ENCODE assay signal across 16 cellular contexts in the genomic region with DNA sequence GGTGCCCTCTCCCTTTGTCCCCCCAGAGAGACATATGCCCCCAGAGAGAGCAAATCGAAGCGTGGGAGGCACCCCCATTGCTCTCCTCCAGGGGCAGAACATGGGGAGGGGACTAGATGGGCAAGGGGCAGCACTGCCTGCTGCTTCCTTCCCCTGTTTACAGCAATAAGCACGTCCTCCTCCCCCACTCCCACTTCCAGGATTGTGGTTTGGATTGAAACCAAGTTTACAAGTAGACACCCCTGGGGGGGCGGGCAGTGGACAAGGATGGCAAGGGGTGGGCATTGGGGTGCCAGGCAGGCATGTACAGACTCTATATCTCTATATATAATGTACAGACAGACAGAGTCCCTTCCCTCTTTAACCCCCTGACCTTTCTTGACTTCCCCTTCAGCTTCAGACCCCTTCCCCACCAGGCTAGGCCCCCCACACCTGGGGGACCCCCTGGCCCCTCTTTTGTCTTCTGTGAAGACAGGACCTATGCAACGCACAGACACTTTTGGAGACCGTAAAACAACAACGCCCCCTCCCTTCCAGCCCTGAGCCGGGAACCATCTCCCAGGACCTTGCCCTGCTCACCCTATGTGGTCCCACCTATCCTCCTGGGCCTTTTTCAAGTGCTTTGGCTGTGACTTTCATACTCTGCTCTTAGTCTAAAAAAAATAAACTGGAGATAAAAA. TPM values are rescaled to one million over a fixed set of nuclear protein-coding genes. Genes with fewer than 3 reads are reported as not detected.
A peak's percentile ranks its signal among the peaks of the same experiment; 100 is the strongest.
DNase-seq lines count a peak whose midpoint lies in the region; ATAC-seq and TF ChIP-seq lines count a peak whose summit lies in the region.
"Had no signal": no experiment of that assay in that cellular context is flagged by ENCODE, and none has a peak within 500 bp of the region (broad histone marks: within the 10 kb centered on the region; RNA-seq: fewer than 3 reads in every experiment).

No MANE protein-coding gene starts in this region.

- no peak overlapping the region for H3K14ac ChIP-seq in mesenchymal stem cell (ENCODE audit: low read length in 2 of 2)

- H3K27me3 Mint-ChIP-seq in T-helper 17 cell: peaks cover 13% of the 10 kb centered on the region

- no peak for ATAC-seq in T-helper 17 cell
- ATAC-seq in HG02623 (IDR thresholded peaks at IDR 0.05; ENCODE audit: unreplicated experiment): no peak

- H3K4me3 Mint-ChIP-seq in T-helper 17 cell: peak overlapping the region; percentile 96
- H3K4me3 Mint-ChIP-seq: HFFc6 had no signal

- H2BK5ac ChIP-seq in mesenchymal stem cell (ENCODE audit: low read depth, low read length, poor library complexity, severe bottlenecking): no peak overlapping the region

- no peak overlapping the region for H2BK15ac ChIP-seq in mesenchymal stem cell (ENCODE audit: low read depth, poor library complexity, severe bottlenecking)

- H3K4ac ChIP-seq in mesenchymal stem cell (ENCODE audit: low read depth in 1 of 2, low read length in 2 of 2): no peak overlapping the region

- no peak overlapping the region for H4K91ac ChIP-seq in mesenchymal stem cell (ENCODE audit: low read length)

- H3K4me2 ChIP-seq in BLaER1: peak overlapping the region; percentile 100
- no peak overlapping the region for H3K4me2 ChIP-seq in mesenchymal stem cell (ENCODE audit: low read length, poor library complexity, severe bottlenecking)

- peak overlapping the region; percentile 48 for H4K8ac ChIP-seq in mesenchymal stem cell (ENCODE audit: low read length)

- DNase-seq in GM20000 (ENCODE audit: low spot score) (no peak), T-helper 17 cell (no peak), mesenchymal stem cell (no peak), NCI-H2227 treated with DMSO at 0.1 percent for 48 hours (lab: John Stamatoyannopoulos, UW) (no peak), NCI-H1417 (lab: John Stamatoyannopoulos, UW) (no peak), tibial artery (no peak)
- DNase-seq: activated CD4-positive, alpha-beta T cell treated with anti-CD3 and anti-CD28 coated beads for 48 hours; foreskin melanocyte; HFFc6; naive B cell; psoas muscle; stomach; T-helper 9 cell had no signal

- no peak overlapping the region for H2AK5ac ChIP-seq in mesenchymal stem cell (ENCODE audit: low read length, severe bottlenecking)

- intact Hi-C loops in tibial artery (cut with DNase I; ENCODE audit: low total_unique reads): no loop called here

- H3K4me3 ChIP-seq in BLaER1 (peak overlapping the region; percentile 75), mesenchymal stem cell (ENCODE audit: insufficient read depth in 1 of 2, low read depth in 1 of 2, low read length in 2 of 2) (no peak overlapping the region), tibial artery (no peak overlapping the region)
- H3K4me3 ChIP-seq: GM12878, psoas muscle had no signal

- peaks cover 26% of the 10 kb centered on the region for H4K20me1 ChIP-seq in BLaER1

- no peaks in the 10 kb centered on the region for H3K36me3 Mint-ChIP-seq in T-helper 17 cell (ENCODE audit: low read depth)
- H3K36me3 Mint-ChIP-seq: naive B cell had no signal

- H3K27ac ChIP-seq in BLaER1 (peak overlapping the region; percentile 79), mesenchymal stem cell (ENCODE audit: low read length, poor library complexity, severe bottlenecking) (no peak overlapping the region), tibial artery (no peak overlapping the region)
- H3K27ac ChIP-seq: psoas muscle had no signal

- TF ChIP-seq CTCF in GM20000 (IDR thresholded peaks at IDR 0.05; ENCODE audit: extremely low read depth, missing control alignments) (peak; percentile 15), tibial artery (IDR thresholded peaks at IDR 0.05) (no peak)

- H3K9me3 ChIP-seq in BLaER1 (no peaks in the 10 kb centered on the region), T-helper 17 cell (ENCODE audit: control insufficient read depth, low read length, poor library complexity, severe bottlenecking) (no peaks in the 10 kb centered on the region), mesenchymal stem cell (ENCODE audit: control insufficient read depth, low read length) (no peaks in the 10 kb centered on the region), tibial artery (no peaks in the 10 kb centered on the region)
- H3K9me3 ChIP-seq: psoas muscle, stomach had no signal

- no peak overlapping the region for H2BK120ac ChIP-seq in mesenchymal stem cell (ENCODE audit: low read depth, low read length)

- H3K27me3 ChIP-seq in BLaER1 (peaks cover 20% of the 10 kb centered on the region), mesenchymal stem cell (ENCODE audit: control insufficient read depth in 1 of 2, insufficient read depth in 1 of 2, low read length in 2 of 2) (peaks cover 24 to 35% of the 10 kb centered on the region in 2 experiments), tibial artery (peaks cover 0 to 29% of the 10 kb centered on the region in 2 donors)

- peak overlapping the region; percentile 91 for H3K27ac Mint-ChIP-seq in T-helper 17 cell
- H3K27ac Mint-ChIP-seq: HFFc6 had no signal

- H3K36me3 ChIP-seq in BLaER1: no peaks in the 10 kb centered on the region
- peaks cover 0 to 4% of the 10 kb centered on the region in 2 experiments for H3K36me3 ChIP-seq in mesenchymal stem cell (ENCODE audit: control insufficient read depth in 1 of 2, insufficient read depth in 2 of 2, low read depth in 1 of 2, low read length in 2 of 2)
- no peaks in the 10 kb centered on the region for H3K36me3 ChIP-seq in tibial artery
- H3K36me3 ChIP-seq: stomach had no signal

- no peak overlapping the region for H3K18ac ChIP-seq in mesenchymal stem cell (ENCODE audit: low read depth in 1 of 2, low read length in 2 of 2)

- H3K4me1 Mint-ChIP-seq in T-helper 17 cell: peaks cover 35% of the 10 kb centered on the region

- no peaks in the 10 kb centered on the region for H3K79me1 ChIP-seq in mesenchymal stem cell (replicated peaks; ENCODE audit: low read length, poor library complexity, severe bottlenecking)

- H2AFZ ChIP-seq in mesenchymal stem cell (ENCODE audit: low read depth, low read length): no peak overlapping the region

- H2BK12ac ChIP-seq in mesenchymal stem cell (ENCODE audit: low read length in 2 of 2): peak overlapping the region in 1 of 2 experiments; percentile 4

- H3K9ac ChIP-seq in BLaER1 (peak overlapping the region; percentile 72), mesenchymal stem cell (ENCODE audit: low read length) (no peak overlapping the region)

- H3K4me1 ChIP-seq in BLaER1 (peaks cover 62% of the 10 kb centered on the region), mesenchymal stem cell (ENCODE audit: control insufficient read depth, insufficient read depth, low read depth, low read length) (peaks cover 39% of the 10 kb centered on the region), tibial artery (peaks cover 0 to 49% (median 25%) of the 10 kb centered on the region in 4 donors)

- no peak overlapping the region for H3K23ac ChIP-seq in mesenchymal stem cell (ENCODE audit: low read length in 2 of 2)

- WGBS in mesenchymal stem cell: 60% methylated on average over 4 of the region's 8 CpGs

RNA-seq across cellular contexts. Expression of gene EFNA3, which starts 8.4 kb away (rescaled TPM):
- total RNA-seq in T-helper 17 cell: 1 to 10 TPM in 1 of 2 donors, under 1 TPM in 1; 0.29 to 1.3 TPM
- 0.95 TPM for polyA plus RNA-seq in mesenchymal stem cell (2013, experiment 1 of 2)
- polyA plus RNA-seq in mesenchymal stem cell (2013, experiment 2 of 2): 1.3 TPM
- total RNA-seq: stomach had no signal

RNA-seq across cellular contexts. Expression of gene EFNA4, which starts 23.5 kb away (rescaled TPM):
- 1 to 10 TPM; 2.6 to 4.9 TPM for total RNA-seq in T-helper 17 cell
- polyA plus RNA-seq in mesenchymal stem cell (2013, experiment 1 of 2): 14.2 TPM
- polyA plus RNA-seq in mesenchymal stem cell (2013, experiment 2 of 2): 14.3 TPM

RNA-seq across cellular contexts. Expression of gene ADAM15, which starts 35.9 kb away (rescaled TPM):
- 10 to 100 TPM; 30.3 to 33.8 TPM for total RNA-seq in T-helper 17 cell
- polyA plus RNA-seq in mesenchymal stem cell (2013, experiment 1 of 2): 32.8 TPM
- 32.9 TPM for polyA plus RNA-seq in mesenchymal stem cell (2013, experiment 2 of 2)

RNA-seq across cellular contexts. Expression of gene EFNA1, which starts 40.7 kb away (rescaled TPM):
- total RNA-seq in T-helper 17 cell: 1 to 10 TPM in 1 of 2 donors, not detected in 1; 1.0 TPM
- 0.62 TPM for polyA plus RNA-seq in mesenchymal stem cell (2013, experiment 1 of 2)
- 0.53 TPM for polyA plus RNA-seq in mesenchymal stem cell (2013, experiment 2 of 2)

RNA-seq across cellular contexts. Expression of gene SLC50A1, which starts 48.7 kb away (rescaled TPM):
- total RNA-seq in T-helper 17 cell: 10 to 100 TPM; 25.6 to 27.8 TPM
- polyA plus RNA-seq in mesenchymal stem cell (2013, experiment 1 of 2): 41.0 TPM
- polyA plus RNA-seq in mesenchymal stem cell (2013, experiment 2 of 2): 42.4 TPM
